1 cellular context compared by ENCODE assay signal in the genomic region with DNA sequence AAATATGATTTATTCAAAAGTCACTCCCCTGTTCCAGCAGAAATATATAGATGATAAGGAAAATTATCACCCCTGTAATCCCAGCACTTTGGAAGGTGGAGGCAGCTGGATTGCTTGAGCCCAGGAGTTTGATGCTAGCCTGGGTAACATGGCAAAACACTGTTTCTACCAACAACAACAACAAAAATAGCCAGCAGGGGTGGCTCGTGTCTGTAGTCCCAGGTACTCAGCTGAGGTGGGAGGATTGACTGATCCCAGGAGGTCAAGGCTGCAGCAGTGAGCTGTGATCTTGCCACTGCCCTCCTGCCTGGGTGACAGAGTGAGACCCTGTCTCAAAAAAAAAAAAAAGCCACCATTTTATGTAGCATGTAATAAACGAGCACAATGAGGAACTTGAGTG.
TF ChIP-seq lines count a peak whose summit lies in the region.

No MANE protein-coding gene starts in this region.

TF ChIP-seq in WTC11, 78 proteins besides CTCF, POLR2A, EP300 and RAD21 (continued from another document):
- TF ChIP-seq, protein P1, sequence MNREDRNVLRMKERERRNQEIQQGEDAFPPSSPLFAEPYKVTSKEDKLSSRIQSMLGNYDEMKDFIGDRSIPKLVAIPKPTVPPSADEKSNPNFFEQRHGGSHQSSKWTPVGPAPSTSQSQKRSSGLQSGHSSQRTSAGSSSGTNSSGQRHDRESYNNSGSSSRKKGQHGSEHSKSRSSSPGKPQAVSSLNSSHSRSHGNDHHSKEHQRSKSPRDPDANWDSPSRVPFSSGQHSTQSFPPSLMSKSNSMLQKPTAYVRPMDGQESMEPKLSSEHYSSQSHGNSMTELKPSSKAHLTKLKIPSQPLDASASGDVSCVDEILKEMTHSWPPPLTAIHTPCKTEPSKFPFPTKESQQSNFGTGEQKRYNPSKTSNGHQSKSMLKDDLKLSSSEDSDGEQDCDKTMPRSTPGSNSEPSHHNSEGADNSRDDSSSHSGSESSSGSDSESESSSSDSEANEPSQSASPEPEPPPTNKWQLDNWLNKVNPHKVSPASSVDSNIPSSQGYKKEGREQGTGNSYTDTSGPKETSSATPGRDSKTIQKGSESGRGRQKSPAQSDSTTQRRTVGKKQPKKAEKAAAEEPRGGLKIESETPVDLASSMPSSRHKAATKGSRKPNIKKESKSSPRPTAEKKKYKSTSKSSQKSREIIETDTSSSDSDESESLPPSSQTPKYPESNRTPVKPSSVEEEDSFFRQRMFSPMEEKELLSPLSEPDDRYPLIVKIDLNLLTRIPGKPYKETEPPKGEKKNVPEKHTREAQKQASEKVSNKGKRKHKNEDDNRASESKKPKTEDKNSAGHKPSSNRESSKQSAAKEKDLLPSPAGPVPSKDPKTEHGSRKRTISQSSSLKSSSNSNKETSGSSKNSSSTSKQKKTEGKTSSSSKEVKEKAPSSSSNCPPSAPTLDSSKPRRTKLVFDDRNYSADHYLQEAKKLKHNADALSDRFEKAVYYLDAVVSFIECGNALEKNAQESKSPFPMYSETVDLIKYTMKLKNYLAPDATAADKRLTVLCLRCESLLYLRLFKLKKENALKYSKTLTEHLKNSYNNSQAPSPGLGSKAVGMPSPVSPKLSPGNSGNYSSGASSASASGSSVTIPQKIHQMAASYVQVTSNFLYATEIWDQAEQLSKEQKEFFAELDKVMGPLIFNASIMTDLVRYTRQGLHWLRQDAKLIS (CRISPR knock-in tag; IDR thresholded peaks at IDR 0.05; ENCODE audit: borderline replicate concordance), result no peak
- TF ChIP-seq GABPB1 (CRISPR knock-in tag; IDR thresholded peaks at IDR 0.05) (no peak), ZNF232 (CRISPR knock-in tag; IDR thresholded peaks at IDR 0.05) (no peak), SP1 (CRISPR knock-in tag; conservative IDR thresholded peaks at IDR 0.05) (no peak), SOX15 (CRISPR knock-in tag; IDR thresholded peaks at IDR 0.05) (no peak), ZNF671 (CRISPR knock-in tag; IDR thresholded peaks at IDR 0.05) (no peak), RORB (CRISPR knock-in tag; IDR thresholded peaks at IDR 0.05) (no peak), USF2 (CRISPR knock-in tag; IDR thresholded peaks at IDR 0.05) (no peak)
- TF ChIP-seq, protein P2, sequence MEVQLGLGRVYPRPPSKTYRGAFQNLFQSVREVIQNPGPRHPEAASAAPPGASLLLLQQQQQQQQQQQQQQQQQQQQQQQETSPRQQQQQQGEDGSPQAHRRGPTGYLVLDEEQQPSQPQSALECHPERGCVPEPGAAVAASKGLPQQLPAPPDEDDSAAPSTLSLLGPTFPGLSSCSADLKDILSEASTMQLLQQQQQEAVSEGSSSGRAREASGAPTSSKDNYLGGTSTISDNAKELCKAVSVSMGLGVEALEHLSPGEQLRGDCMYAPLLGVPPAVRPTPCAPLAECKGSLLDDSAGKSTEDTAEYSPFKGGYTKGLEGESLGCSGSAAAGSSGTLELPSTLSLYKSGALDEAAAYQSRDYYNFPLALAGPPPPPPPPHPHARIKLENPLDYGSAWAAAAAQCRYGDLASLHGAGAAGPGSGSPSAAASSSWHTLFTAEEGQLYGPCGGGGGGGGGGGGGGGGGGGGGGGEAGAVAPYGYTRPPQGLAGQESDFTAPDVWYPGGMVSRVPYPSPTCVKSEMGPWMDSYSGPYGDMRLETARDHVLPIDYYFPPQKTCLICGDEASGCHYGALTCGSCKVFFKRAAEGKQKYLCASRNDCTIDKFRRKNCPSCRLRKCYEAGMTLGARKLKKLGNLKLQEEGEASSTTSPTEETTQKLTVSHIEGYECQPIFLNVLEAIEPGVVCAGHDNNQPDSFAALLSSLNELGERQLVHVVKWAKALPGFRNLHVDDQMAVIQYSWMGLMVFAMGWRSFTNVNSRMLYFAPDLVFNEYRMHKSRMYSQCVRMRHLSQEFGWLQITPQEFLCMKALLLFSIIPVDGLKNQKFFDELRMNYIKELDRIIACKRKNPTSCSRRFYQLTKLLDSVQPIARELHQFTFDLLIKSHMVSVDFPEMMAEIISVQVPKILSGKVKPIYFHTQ (CRISPR knock-in tag; IDR thresholded peaks at IDR 0.05), result no peak
